8 cellular contexts compared by ENCODE assay signal in genomic region chr15:92667291-92667904, GRCh38. TPM values are rescaled to one million over a fixed set of nuclear protein-coding genes. Genes with fewer than 3 reads are reported as not detected.
DNase-seq lines count a peak whose midpoint lies in the region; ATAC-seq and FAIRE-seq lines count a peak whose summit lies in the region.

No MANE protein-coding gene starts in this region.

- no peaks in the 10 kb centered on the region for H3K79me2 ChIP-seq in Karpas-422 (ENCODE audit: low read length)

- no peak overlapping the region for H3K4me3 ChIP-seq in small intestine (ENCODE audit: low read depth in 1 of 2, low read length in 2 of 2)
- no peak overlapping the region for H3K4me3 ChIP-seq in Karpas-422 (ENCODE audit: low read length)

- H3K4me1 ChIP-seq in small intestine (ENCODE audit: control insufficient read depth in 2 of 2, insufficient read depth in 1 of 2, low read depth in 1 of 2, low read length in 1 of 2) = peaks cover 0 to 2% of the 10 kb centered on the region in 2 donors
- H3K4me1 ChIP-seq in Karpas-422 (ENCODE audit: low read length) = no peaks in the 10 kb centered on the region

- H3K27ac ChIP-seq in small intestine (ENCODE audit: low read depth in 1 of 2, low read length in 1 of 2) (peak overlapping the region in 1 of 2 donors; percentile 74), Karpas-422 (ENCODE audit: low read length) (no peak overlapping the region)

- WGBS in small intestine, 3 donors = 26 to 41% (median 37%) methylated on average over 13 of the region's 13 CpGs

- no peak overlapping the region for H3K4me2 ChIP-seq in Karpas-422 (ENCODE audit: low read depth, low read length, poor library complexity, severe bottlenecking)

- H3K36me3 ChIP-seq in small intestine (ENCODE audit: control insufficient read depth in 2 of 2, insufficient read depth in 2 of 2, low read length in 2 of 2) (no peaks in the 10 kb centered on the region), Karpas-422 (ENCODE audit: insufficient read depth, low read length) (no peaks in the 10 kb centered on the region)

- H3K27me3 ChIP-seq in small intestine (ENCODE audit: control insufficient read depth in 2 of 2, insufficient read depth in 2 of 2, low read length in 2 of 2) (no peaks in the 10 kb centered on the region), Karpas-422 (ENCODE audit: low read length) (0 out of 2 replicates have a peak, but pooled peaks cover 2% of the 10 kb centered on the region)

- FAIRE-seq in small intestine (lab: Jason Lieb, UNC) = no peak

- no peaks in the 10 kb centered on the region for H4K20me1 ChIP-seq in Karpas-422 (ENCODE audit: insufficient read depth, low read depth, low read length)

- H3K9ac ChIP-seq in Karpas-422 (ENCODE audit: low read length) = no peak overlapping the region

- H3K9me2 ChIP-seq in Karpas-422 (replicated peaks; ENCODE audit: insufficient read depth, low read length) = no peaks in the 10 kb centered on the region

- H2AFZ ChIP-seq in Karpas-422 (ENCODE audit: low read length) = no peak overlapping the region

- intact Hi-C loops in left cardiac atrium (cut with DNase I) = loop anchor here in 1 of 2 donors (5.0 kb wide), 1 partner anchor 50 kb away; no protein-coding TSS in a partner anchor

- DNase-seq in HuH-7.5 (ENCODE audit: low spot score) (peak; percentile 84), NCI-H82 (lab: John Stamatoyannopoulos, UW) (peak; percentile 89), left cardiac atrium (no peak), small intestine (peak; percentile 32), Karpas-422 (no peak), retina (no peak)
- DNase-seq in activated CD8-positive, alpha-beta memory T cell treated with anti-CD3 and anti-CD28 coated beads, Interleukin-2, amount 50 U/mL, for 48 hours = no peak

- H3K9me3 ChIP-seq in small intestine (ENCODE audit: control insufficient read depth, low read depth) = no peaks in the 10 kb centered on the region
- H3K9me3 ChIP-seq in Karpas-422 (ENCODE audit: low read length) = no peaks in the 10 kb centered on the region

- peak; percentile 5 to 50 for ATAC-seq in left cardiac atrium
- ATAC-seq in GM21737 (IDR thresholded peaks at IDR 0.05; ENCODE audit: unreplicated experiment) = no peak

RNA-seq across cellular contexts. Expression of gene FAM174B, which starts 11.8 kb away (rescaled TPM):
- total RNA-seq in left cardiac atrium = 10 to 100 TPM in 1 of 2 donors, 1 to 10 TPM in 1; 9.9 to 15.6 TPM
- 1 to 10 TPM; 1.8 to 8.7 (median 2.4) TPM for polyA plus RNA-seq in small intestine
- total RNA-seq in Karpas-422 (2014; rRNA removed; shearing (Covaris generic); ENCODE audit: low replicate concordance) = 0.04 TPM in 1 of 2 replicates, not detected in the other

Comparison
In these comparisons a context has a peak if more than half of its experiments do, and no peak if none do; other contexts are left out.
1. DNase-seq: peak in HuH-7.5 (single experiment), NCI-H82 (single experiment) and small intestine (single experiment); none in left cardiac atrium (single experiment), activated CD8-positive, alpha-beta memory T cell treated with anti-CD3 and anti-CD28 coated beads, Interleukin-2, amount 50 U/mL, for 48 hours (single experiment), Karpas-422 (single experiment) and retina (single experiment).
2. RNA of gene FAM174B, which starts 11.8 kb away (total RNA-seq): 9.9 to 15.6 TPM in left cardiac atrium; 0.04 TPM in Karpas-422; every median in the first group is over 10 times any median in the second.